1 cellular context compared by ENCODE assay signal in the genomic region with DNA sequence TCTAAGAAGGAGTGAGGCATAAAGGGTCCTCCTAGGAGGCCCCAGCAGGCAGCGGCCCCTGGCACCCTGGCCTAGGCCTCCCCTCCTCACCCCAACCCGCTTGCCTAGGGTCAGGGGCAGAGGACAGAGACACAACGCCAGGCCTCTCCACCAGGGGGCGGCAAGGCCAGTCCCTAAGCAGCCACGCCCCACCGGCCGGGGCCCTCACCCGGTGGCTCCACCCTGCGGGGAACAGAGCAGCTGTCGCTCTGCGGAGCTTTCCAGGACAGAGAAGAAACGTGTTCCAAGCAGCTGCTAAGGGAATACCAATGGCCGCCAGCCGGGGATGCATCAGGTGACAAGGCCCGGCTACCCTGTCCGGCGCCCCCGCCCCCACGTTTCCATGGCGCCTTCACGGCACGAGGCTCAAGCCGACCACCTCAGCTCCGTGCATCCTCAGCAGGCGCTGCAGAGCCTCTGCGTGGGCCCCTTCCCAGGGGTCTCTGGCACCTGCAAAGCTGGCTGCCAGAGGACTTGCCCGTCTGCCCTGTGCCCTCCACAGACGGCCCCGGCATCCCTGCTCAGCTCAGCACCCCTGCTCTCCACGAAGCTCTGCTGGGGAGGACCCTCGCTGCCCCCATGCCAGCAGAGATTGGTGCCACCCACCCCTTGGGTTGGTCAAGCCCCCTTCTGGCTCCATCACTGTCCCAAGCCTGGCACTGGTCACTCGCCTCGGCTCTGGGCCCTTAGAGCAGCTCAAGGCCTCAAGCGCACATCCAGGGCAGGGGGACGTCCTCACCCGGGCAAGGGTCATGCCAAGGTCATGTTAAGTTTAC.
TF ChIP-seq lines count a peak whose summit lies in the region.

No MANE protein-coding gene starts in this region.

TF ChIP-seq in HepG2, 621 proteins besides CTCF, POLR2A, EP300 and RAD21 (continued from another document and continues in another):
- TF ChIP-seq ZNF512B (CRISPR knock-in tag; IDR thresholded peaks at IDR 0.05; ENCODE audit: borderline replicate concordance) (no peak), ZSCAN30 (CRISPR knock-in tag; IDR thresholded peaks at IDR 0.05) (no peak), ZNF282 (IDR thresholded peaks at IDR 0.05; ENCODE audit: partially characterized antibody) (no peak), KLF13 (CRISPR knock-in tag; IDR thresholded peaks at IDR 0.05) (no peak), ZNF792 (CRISPR knock-in tag; IDR thresholded peaks at IDR 0.05) (no peak), ZBTB20 (CRISPR knock-in tag; IDR thresholded peaks at IDR 0.05; ENCODE audit: borderline replicate concordance, low read depth) (no peak), SP140L (CRISPR knock-in tag; IDR thresholded peaks at IDR 0.05; ENCODE audit: borderline replicate concordance) (no peak), NFE2 (CRISPR knock-in tag; IDR thresholded peaks at IDR 0.05) (no peak), U2AF1 (optimal IDR thresholded peaks at IDR 0.05; ENCODE audit: low read depth, low read length) (no peak), ZNF597 (CRISPR knock-in tag; IDR thresholded peaks at IDR 0.05) (no peak), ZNF276 (CRISPR knock-in tag; IDR thresholded peaks at IDR 0.05; ENCODE audit: low read depth) (no peak), ZNF674 (CRISPR knock-in tag; IDR thresholded peaks at IDR 0.05; ENCODE audit: low read depth) (no peak), NCOR1 (IDR thresholded peaks at IDR 0.05; ENCODE audit: borderline replicate concordance, low read length) (no peak), MZF1 (CRISPR knock-in tag; IDR thresholded peaks at IDR 0.05; ENCODE audit: borderline replicate concordance) (no peak), PAWR (CRISPR knock-in tag; IDR thresholded peaks at IDR 0.05; ENCODE audit: borderline replicate concordance) (no peak), TP53 (CRISPR knock-in tag; conservative IDR thresholded peaks at IDR 0.05) (no peak), PRPF4 (IDR thresholded peaks at IDR 0.05; ENCODE audit: low read depth, low read length, poor library complexity, severe bottlenecking) (no peak), HDAC6 (IDR thresholded peaks at IDR 0.05; ENCODE audit: low read depth, low read length) (no peak), ZNF383 (CRISPR knock-in tag; IDR thresholded peaks at IDR 0.05; ENCODE audit: borderline replicate concordance) (no peak), NR2F2 (IDR thresholded peaks at IDR 0.05; ENCODE audit: borderline replicate concordance, low read depth) (no peak), NKX3-1 (CRISPR knock-in tag; IDR thresholded peaks at IDR 0.05) (no peak), MXD3 (CRISPR knock-in tag; IDR thresholded peaks at IDR 0.05) (no peak; the same call in 1 of the 2 replicates), KLF15 (CRISPR knock-in tag; IDR thresholded peaks at IDR 0.05; ENCODE audit: borderline replicate concordance) (no peak), ZFP1 (CRISPR knock-in tag; IDR thresholded peaks at IDR 0.05) (no peak), ZNF713 (CRISPR knock-in tag; IDR thresholded peaks at IDR 0.05) (no peak), ZNF138 (CRISPR knock-in tag; IDR thresholded peaks at IDR 0.05; ENCODE audit: low read depth) (no peak), POGZ (CRISPR knock-in tag; IDR thresholded peaks at IDR 0.05) (no peak), ZXDC (CRISPR knock-in tag; IDR thresholded peaks at IDR 0.05) (no peak), SRF (IDR thresholded peaks at IDR 0.05; ENCODE audit: low read depth, low read length) (no peak; the same call in 1 of the 2 replicates)
- TF ChIP-seq, protein P1, sequence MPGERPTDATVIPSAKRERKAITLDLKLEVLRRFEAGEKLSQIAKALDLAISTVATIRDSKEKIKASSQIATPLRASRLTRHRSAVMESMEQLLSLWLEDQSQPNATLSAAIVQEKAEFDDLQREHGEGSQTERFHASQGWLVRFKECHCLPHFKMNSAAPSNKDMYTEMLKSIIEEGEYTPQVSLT (CRISPR knock-in tag; IDR thresholded peaks at IDR 0.05; ENCODE audit: borderline replicate concordance, low read depth): no peak
- TF ChIP-seq, protein P2, sequence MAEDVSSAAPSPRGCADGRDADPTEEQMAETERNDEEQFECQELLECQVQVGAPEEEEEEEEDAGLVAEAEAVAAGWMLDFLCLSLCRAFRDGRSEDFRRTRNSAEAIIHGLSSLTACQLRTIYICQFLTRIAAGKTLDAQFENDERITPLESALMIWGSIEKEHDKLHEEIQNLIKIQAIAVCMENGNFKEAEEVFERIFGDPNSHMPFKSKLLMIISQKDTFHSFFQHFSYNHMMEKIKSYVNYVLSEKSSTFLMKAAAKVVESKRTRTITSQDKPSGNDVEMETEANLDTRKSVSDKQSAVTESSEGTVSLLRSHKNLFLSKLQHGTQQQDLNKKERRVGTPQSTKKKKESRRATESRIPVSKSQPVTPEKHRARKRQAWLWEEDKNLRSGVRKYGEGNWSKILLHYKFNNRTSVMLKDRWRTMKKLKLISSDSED (CRISPR knock-in tag; IDR thresholded peaks at IDR 0.05): no peak
- TF ChIP-seq, protein P3, sequence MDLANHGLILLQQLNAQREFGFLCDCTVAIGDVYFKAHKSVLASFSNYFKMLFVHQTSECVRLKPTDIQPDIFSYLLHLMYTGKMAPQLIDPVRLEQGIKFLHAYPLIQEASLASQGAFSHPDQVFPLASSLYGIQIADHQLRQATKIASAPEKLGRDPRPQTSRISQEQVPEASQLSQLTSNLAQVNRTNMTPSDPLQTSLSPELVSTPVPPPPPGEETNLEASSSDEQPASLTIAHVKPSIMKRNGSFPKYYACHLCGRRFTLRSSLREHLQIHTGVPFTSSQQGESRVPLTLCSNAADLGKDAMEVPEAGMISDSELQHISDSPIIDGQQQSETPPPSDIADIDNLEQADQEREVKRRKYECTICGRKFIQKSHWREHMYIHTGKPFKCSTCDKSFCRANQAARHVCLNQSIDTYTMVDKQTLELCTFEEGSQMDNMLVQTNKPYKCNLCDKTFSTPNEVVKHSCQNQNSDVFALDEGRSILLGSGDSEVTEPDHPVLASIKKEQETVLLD (CRISPR knock-in tag; IDR thresholded peaks at IDR 0.05; ENCODE audit: low read depth): no peak
- TF ChIP-seq, protein P4, sequence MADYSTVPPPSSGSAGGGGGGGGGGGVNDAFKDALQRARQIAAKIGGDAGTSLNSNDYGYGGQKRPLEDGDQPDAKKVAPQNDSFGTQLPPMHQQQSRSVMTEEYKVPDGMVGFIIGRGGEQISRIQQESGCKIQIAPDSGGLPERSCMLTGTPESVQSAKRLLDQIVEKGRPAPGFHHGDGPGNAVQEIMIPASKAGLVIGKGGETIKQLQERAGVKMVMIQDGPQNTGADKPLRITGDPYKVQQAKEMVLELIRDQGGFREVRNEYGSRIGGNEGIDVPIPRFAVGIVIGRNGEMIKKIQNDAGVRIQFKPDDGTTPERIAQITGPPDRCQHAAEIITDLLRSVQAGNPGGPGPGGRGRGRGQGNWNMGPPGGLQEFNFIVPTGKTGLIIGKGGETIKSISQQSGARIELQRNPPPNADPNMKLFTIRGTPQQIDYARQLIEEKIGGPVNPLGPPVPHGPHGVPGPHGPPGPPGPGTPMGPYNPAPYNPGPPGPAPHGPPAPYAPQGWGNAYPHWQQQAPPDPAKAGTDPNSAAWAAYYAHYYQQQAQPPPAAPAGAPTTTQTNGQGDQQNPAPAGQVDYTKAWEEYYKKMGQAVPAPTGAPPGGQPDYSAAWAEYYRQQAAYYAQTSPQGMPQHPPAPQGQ (CRISPR knock-in tag; IDR thresholded peaks at IDR 0.05; ENCODE audit: borderline replicate concordance): no peak
- TF ChIP-seq, protein P5, sequence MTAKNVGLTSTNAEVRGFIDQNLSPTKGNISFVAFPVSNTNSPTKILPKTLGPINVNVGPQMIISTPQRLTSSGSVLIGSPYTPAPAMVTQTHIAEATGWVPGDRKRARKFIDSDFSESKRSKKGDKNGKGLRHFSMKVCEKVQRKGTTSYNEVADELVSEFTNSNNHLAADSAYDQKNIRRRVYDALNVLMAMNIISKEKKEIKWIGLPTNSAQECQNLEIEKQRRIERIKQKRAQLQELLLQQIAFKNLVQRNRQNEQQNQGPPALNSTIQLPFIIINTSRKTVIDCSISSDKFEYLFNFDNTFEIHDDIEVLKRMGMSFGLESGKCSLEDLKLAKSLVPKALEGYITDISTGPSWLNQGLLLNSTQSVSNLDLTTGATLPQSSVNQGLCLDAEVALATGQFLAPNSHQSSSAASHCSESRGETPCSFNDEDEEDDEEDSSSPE (CRISPR knock-in tag; IDR thresholded peaks at IDR 0.05): no peak
- TF ChIP-seq, protein P6, sequence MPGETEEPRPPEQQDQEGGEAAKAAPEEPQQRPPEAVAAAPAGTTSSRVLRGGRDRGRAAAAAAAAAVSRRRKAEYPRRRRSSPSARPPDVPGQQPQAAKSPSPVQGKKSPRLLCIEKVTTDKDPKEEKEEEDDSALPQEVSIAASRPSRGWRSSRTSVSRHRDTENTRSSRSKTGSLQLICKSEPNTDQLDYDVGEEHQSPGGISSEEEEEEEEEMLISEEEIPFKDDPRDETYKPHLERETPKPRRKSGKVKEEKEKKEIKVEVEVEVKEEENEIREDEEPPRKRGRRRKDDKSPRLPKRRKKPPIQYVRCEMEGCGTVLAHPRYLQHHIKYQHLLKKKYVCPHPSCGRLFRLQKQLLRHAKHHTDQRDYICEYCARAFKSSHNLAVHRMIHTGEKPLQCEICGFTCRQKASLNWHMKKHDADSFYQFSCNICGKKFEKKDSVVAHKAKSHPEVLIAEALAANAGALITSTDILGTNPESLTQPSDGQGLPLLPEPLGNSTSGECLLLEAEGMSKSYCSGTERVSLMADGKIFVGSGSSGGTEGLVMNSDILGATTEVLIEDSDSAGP (CRISPR knock-in tag; IDR thresholded peaks at IDR 0.05; ENCODE audit: borderline replicate concordance): peak; percentile 75
- TF ChIP-seq, protein P7, sequence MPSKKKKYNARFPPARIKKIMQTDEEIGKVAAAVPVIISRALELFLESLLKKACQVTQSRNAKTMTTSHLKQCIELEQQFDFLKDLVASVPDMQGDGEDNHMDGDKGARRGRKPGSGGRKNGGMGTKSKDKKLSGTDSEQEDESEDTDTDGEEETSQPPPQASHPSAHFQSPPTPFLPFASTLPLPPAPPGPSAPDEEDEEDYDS (CRISPR knock-in tag; IDR thresholded peaks at IDR 0.05): peak; percentile 55; the same call in 1 of the 2 replicates
